In the genomic region with DNA sequence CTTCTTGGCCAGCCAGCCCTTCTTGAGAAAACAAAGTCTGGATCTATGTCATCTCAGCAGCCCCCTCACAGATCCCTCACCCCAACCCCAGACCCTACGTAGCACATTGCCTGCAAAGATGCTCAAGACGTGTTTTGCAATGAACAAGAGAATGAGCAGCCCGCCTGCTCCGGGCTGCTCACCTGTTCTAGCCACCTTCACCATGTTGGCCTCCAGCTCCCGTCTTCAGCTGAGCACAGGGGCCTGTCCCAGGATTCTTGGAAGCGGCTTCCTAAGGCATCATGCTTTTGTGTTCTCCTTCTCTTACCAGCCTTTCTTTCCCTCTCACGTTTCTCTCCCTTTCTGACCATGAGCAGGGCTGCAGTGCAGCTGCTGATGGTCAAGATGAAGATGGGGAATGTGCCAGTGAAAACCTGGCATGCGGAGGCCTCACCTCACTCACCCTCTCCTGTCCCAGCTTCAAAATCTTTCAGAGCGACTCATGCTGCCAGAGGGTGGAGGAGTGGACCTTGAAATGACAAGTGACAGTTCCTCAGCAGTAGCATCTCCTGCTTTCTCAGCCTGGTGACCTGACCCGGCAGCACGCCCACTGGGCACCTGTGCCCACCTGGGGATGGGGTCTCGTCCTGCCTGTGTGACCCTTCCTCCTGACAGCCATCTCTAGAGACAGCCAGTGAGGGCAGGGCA, we compare ENCODE assay signal across 10 cellular contexts. TPM values are rescaled to one million over a fixed set of nuclear protein-coding genes. Genes with fewer than 3 reads are reported as not detected.
DNase-seq lines count a peak whose midpoint lies in the region; ATAC-seq lines count a peak whose summit lies in the region.
"Had no signal": no experiment of that assay in that cellular context is flagged by ENCODE, and none has a peak within 500 bp of the region (broad histone marks: within the 10 kb centered on the region; RNA-seq: fewer than 3 reads in every experiment).

No MANE protein-coding gene starts in this region.

- peak; percentile 28 for DNase-seq in DMS53 (lab: John Stamatoyannopoulos, UW)
- no peak for DNase-seq in DMS53 treated with DMSO at 0.1 percent for 48 hours (lab: John Stamatoyannopoulos, UW; ENCODE audit: unreplicated experiment)
- no peak for DNase-seq in activated T-helper 1 cell treated with anti-CD3 and anti-CD28 coated beads, Interleukin-12 subunit alpha, Interleukin-12 subunit beta, Interleukin-2, Interleukin-4 antibody, amounts not matched to agents 30 ng/mL and 10 ng/mL and 1 ng/mL, durations not matched to agents 14 hours and 24 hours and 36 hours (ENCODE audit: low spot score)
- peak; percentile 17 for DNase-seq in kidney glomerular epithelial cell (lab: John Stamatoyannopoulos, UW)
- DNase-seq in stimulated activated effector memory CD8-positive, alpha-beta T cell treated with anti-CD3 and anti-CD28 coated beads, Interleukin-12 subunit alpha, Interleukin-12 subunit beta, amount 100 ng/mL, for 72 hours (ENCODE audit: low spot score in 2 of 2): no peak
- DNase-seq in SK-N-DZ (ENCODE audit: low spot score): no peak
- DNase-seq in NCI-H2029 treated with DMSO at 0.1 percent for 48 hours (lab: John Stamatoyannopoulos, UW): no peak
- DNase-seq: activated CD8-positive, alpha-beta memory T cell treated with anti-CD3 and anti-CD28 coated beads, Interleukin-2, amount 50 U/mL, for 4 hours had no signal

- ATAC-seq in stimulated activated effector memory CD8-positive, alpha-beta T cell treated with anti-CD3 and anti-CD28 coated beads, Interleukin-12 subunit alpha, Interleukin-12 subunit beta, amount 100 ng/mL, for 72 hours: no peak
- ATAC-seq in HG03135 (IDR thresholded peaks at IDR 0.05; ENCODE audit: unreplicated experiment): no peak

- H3K36me3 Mint-ChIP-seq in activated T-helper 1 cell treated with anti-CD3 and anti-CD28 coated beads, Interleukin-12 subunit alpha, Interleukin-12 subunit beta, Interleukin-2, Interleukin-4 antibody, amounts not matched to agents 30 ng/mL and 10 ng/mL and 1 ng/mL, durations not matched to agents 14 hours and 24 hours and 36 hours (ENCODE audit: low read depth): peaks cover 1% of the 10 kb centered on the region
- H3K36me3 Mint-ChIP-seq in stimulated activated effector memory CD8-positive, alpha-beta T cell treated with anti-CD3 and anti-CD28 coated beads, Interleukin-12 subunit alpha, Interleukin-12 subunit beta, amount 100 ng/mL, for 72 hours: peaks cover 8% of the 10 kb centered on the region

- H3K27ac Mint-ChIP-seq in activated T-helper 1 cell treated with anti-CD3 and anti-CD28 coated beads, Interleukin-12 subunit alpha, Interleukin-12 subunit beta, Interleukin-2, Interleukin-4 antibody, amounts not matched to agents 30 ng/mL and 10 ng/mL and 1 ng/mL, durations not matched to agents 14 hours and 24 hours and 36 hours: peak overlapping the region; percentile 31
- peak overlapping the region; percentile 94 for H3K27ac Mint-ChIP-seq in stimulated activated effector memory CD8-positive, alpha-beta T cell treated with anti-CD3 and anti-CD28 coated beads, Interleukin-12 subunit alpha, Interleukin-12 subunit beta, amount 100 ng/mL, for 72 hours

- H3K27me3 Mint-ChIP-seq in activated T-helper 1 cell treated with anti-CD3 and anti-CD28 coated beads, Interleukin-12 subunit alpha, Interleukin-12 subunit beta, Interleukin-2, Interleukin-4 antibody, amounts not matched to agents 30 ng/mL and 10 ng/mL and 1 ng/mL, durations not matched to agents 14 hours and 24 hours and 36 hours (ENCODE audit: insufficient read depth): no peaks in the 10 kb centered on the region

- H3K4me3 Mint-ChIP-seq in activated T-helper 1 cell treated with anti-CD3 and anti-CD28 coated beads, Interleukin-12 subunit alpha, Interleukin-12 subunit beta, Interleukin-2, Interleukin-4 antibody, amounts not matched to agents 30 ng/mL and 10 ng/mL and 1 ng/mL, durations not matched to agents 14 hours and 24 hours and 36 hours: no peak overlapping the region
- H3K4me3 Mint-ChIP-seq in stimulated activated effector memory CD8-positive, alpha-beta T cell treated with anti-CD3 and anti-CD28 coated beads, Interleukin-12 subunit alpha, Interleukin-12 subunit beta, amount 100 ng/mL, for 72 hours: no peak overlapping the region
- H3K4me3 Mint-ChIP-seq: central memory CD8-positive, alpha-beta T cell had no signal

- intact Hi-C loops in activated T-helper 1 cell treated with anti-CD3 and anti-CD28 coated beads, Interleukin-12 subunit alpha, Interleukin-12 subunit beta, Interleukin-2, Interleukin-4 antibody, amounts not matched to agents 30 ng/mL and 10 ng/mL and 1 ng/mL, durations not matched to agents 14 hours and 24 hours and 36 hours (cut with micrococcal nuclease): no loop called here

- H3K9me3 Mint-ChIP-seq in activated T-helper 1 cell treated with anti-CD3 and anti-CD28 coated beads, Interleukin-12 subunit alpha, Interleukin-12 subunit beta, Interleukin-2, Interleukin-4 antibody, amounts not matched to agents 30 ng/mL and 10 ng/mL and 1 ng/mL, durations not matched to agents 14 hours and 24 hours and 36 hours: no peaks in the 10 kb centered on the region
- H3K9me3 Mint-ChIP-seq in stimulated activated effector memory CD8-positive, alpha-beta T cell treated with anti-CD3 and anti-CD28 coated beads, Interleukin-12 subunit alpha, Interleukin-12 subunit beta, amount 100 ng/mL, for 72 hours: peaks cover under 1% of the 10 kb centered on the region
- H3K9me3 Mint-ChIP-seq: central memory CD8-positive, alpha-beta T cell had no signal

- peaks cover 43% of the 10 kb centered on the region for H3K4me1 Mint-ChIP-seq in activated T-helper 1 cell treated with anti-CD3 and anti-CD28 coated beads, Interleukin-12 subunit alpha, Interleukin-12 subunit beta, Interleukin-2, Interleukin-4 antibody, amounts not matched to agents 30 ng/mL and 10 ng/mL and 1 ng/mL, durations not matched to agents 14 hours and 24 hours and 36 hours (ENCODE audit: low read depth)
- peaks cover 77% of the 10 kb centered on the region for H3K4me1 Mint-ChIP-seq in stimulated activated effector memory CD8-positive, alpha-beta T cell treated with anti-CD3 and anti-CD28 coated beads, Interleukin-12 subunit alpha, Interleukin-12 subunit beta, amount 100 ng/mL, for 72 hours

RNA-seq across cellular contexts. Expression of gene RFX2, which starts 46.1 kb away (rescaled TPM):
- total RNA-seq in activated T-helper 1 cell treated with anti-CD3 and anti-CD28 coated beads, Interleukin-12 subunit alpha, Interleukin-12 subunit beta, Interleukin-2, Interleukin-4 antibody, amounts not matched to agents 30 ng/mL and 10 ng/mL and 1 ng/mL, durations not matched to agents 14 hours and 24 hours and 36 hours: 9.2 and 10.2 TPM in 2 replicates
- 9.5 and 10.0 TPM in 2 replicates for polyA plus RNA-seq in SK-N-DZ (2014; cell fraction: cytosol; rRNA removed)
- polyA plus RNA-seq in SK-N-DZ (2014; cell fraction: nucleus; rRNA removed): 5.5 and 8.8 TPM in 2 replicates

Comparison
In these comparisons a context has a peak if more than half of its experiments do, and no peak if none do; other contexts are left out.
1. DNase-seq: peak in DMS53 (single experiment) and kidney glomerular epithelial cell (single experiment); none in DMS53 treated with DMSO at 0.1 percent for 48 hours (single experiment), activated T-helper 1 cell treated with anti-CD3 and anti-CD28 coated beads, Interleukin-12 subunit alpha, Interleukin-12 subunit beta, Interleukin-2, Interleukin-4 antibody, amounts not matched to agents 30 ng/mL and 10 ng/mL and 1 ng/mL, durations not matched to agents 14 hours and 24 hours and 36 hours (single experiment), stimulated activated effector memory CD8-positive, alpha-beta T cell treated with anti-CD3 and anti-CD28 coated beads, Interleukin-12 subunit alpha, Interleukin-12 subunit beta, amount 100 ng/mL, for 72 hours (0 of 2), SK-N-DZ (single experiment) and NCI-H2029 treated with DMSO at 0.1 percent for 48 hours (single experiment).